1 cellular context compared by ENCODE assay signal in the genomic region with DNA sequence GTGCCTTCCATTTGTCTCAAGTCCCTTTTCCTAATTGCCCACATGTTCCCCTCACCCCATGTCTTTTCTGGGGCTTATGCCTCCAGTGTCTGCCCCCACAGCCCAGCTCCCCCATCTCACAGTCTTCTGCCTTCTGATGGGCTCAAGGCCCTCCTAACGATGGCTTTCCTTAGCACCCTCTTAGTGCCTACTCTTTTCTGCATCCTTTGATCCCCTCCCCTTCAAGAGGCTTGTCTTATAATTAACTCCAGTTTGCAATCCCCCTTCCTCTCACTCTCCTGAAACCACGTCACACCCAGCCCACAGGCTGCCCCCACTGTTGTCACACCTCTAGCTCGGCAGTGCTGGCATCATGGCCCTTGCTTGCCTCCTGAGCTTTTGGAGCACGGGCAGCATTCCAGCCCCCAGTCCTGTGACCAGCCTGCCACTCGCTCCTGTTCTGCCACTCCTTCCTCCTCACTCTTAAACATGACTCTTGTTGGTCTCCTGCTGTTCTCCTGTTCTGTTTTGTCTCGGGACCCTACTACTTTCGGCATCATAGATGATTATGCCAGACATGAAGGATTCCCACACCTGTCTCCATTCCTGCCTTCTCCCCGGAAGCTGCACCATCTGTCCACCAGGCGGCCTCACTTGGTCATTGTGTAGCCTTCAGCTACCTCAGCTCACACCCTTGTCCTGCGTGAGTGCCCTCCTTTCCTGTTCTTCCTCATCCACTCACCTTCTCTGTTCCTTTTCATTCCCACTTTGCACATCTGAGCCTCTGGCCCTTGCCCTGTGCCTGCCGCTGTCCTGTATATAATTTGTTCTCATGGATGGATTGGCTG.
TF ChIP-seq lines count a peak whose summit lies in the region.

No MANE protein-coding gene starts in this region.

TF ChIP-seq in K562, 482 proteins besides CTCF, POLR2A, EP300 and RAD21 (continued from another document and continues in another):
- 0 out of 2 replicates have a peak, but pooled peaks have one; percentile 21 for TF ChIP-seq SRSF3 (IDR thresholded peaks at IDR 0.05; ENCODE audit: insufficient read depth, low read length)
- TF ChIP-seq, protein P1, sequence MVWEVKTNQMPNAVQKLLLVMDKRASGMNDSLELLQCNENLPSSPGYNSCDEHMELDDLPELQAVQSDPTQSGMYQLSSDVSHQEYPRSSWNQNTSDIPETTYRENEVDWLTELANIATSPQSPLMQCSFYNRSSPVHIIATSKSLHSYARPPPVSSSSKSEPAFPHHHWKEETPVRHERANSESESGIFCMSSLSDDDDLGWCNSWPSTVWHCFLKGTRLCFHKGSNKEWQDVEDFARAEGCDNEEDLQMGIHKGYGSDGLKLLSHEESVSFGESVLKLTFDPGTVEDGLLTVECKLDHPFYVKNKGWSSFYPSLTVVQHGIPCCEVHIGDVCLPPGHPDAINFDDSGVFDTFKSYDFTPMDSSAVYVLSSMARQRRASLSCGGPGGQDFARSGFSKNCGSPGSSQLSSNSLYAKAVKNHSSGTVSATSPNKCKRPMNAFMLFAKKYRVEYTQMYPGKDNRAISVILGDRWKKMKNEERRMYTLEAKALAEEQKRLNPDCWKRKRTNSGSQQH (CRISPR knock-in tag; IDR thresholded peaks at IDR 0.05) = peak; percentile 37; the same call in 1 of the 2 replicates
- no peak for TF ChIP-seq NUFIP1 (IDR thresholded peaks at IDR 0.05; ENCODE audit: partially characterized antibody)
- TF ChIP-seq SREBF1 (IDR thresholded peaks at IDR 0.05; ENCODE audit: borderline replicate concordance, low read depth, low read length) = no peak
- 0 out of 4 replicates have a peak, but pooled peaks have one; percentile 55 to 63 for TF ChIP-seq SIN3A (IDR thresholded peaks at IDR 0.05; ENCODE audit: borderline replicate concordance in 2 of 2, control insufficient read depth in 1 of 2, low read depth in 2 of 2, low read length in 2 of 2)
- no peak for TF ChIP-seq STAT5B (CRISPR knock-in tag; IDR thresholded peaks at IDR 0.05)
- TF ChIP-seq MAFF (IDR thresholded peaks at IDR 0.05; ENCODE audit: low read length) = no peak
- no peak for TF ChIP-seq ZNF436 (CRISPR knock-in tag; IDR thresholded peaks at IDR 0.05)
- TF ChIP-seq ZNF830 (CRISPR knock-in tag; IDR thresholded peaks at IDR 0.05) = 0 out of 2 replicates have a peak, but pooled peaks have one; percentile 52
- TF ChIP-seq XRCC5 (IDR thresholded peaks at IDR 0.05; ENCODE audit: low read depth, low read length) = peak; percentile 93
- no peak for TF ChIP-seq ZBTB40 (IDR thresholded peaks at IDR 0.05)
- TF ChIP-seq ZBTB40 (CRISPR knock-in tag; IDR thresholded peaks at IDR 0.05) = 0 out of 2 replicates have a peak, but pooled peaks have one; percentile 8
- no peak for TF ChIP-seq RBM17 (IDR thresholded peaks at IDR 0.05; ENCODE audit: borderline replicate concordance, low read depth, low read length)
- peak; percentile 51; the same call in 1 of the 2 replicates for TF ChIP-seq BHLHE40 (IDR thresholded peaks at IDR 0.05; ENCODE audit: low read length)
- TF ChIP-seq USF2 (CRISPR knock-in tag; IDR thresholded peaks at IDR 0.05) = peak; percentile 6
- TF ChIP-seq, protein P2, sequence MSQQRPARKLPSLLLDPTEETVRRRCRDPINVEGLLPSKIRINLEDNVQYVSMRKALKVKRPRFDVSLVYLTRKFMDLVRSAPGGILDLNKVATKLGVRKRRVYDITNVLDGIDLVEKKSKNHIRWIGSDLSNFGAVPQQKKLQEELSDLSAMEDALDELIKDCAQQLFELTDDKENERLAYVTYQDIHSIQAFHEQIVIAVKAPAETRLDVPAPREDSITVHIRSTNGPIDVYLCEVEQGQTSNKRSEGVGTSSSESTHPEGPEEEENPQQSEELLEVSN (IDR thresholded peaks at IDR 0.05; ENCODE audit: borderline replicate concordance in 1 of 2, extremely low read depth in 1 of 2, insufficient read depth in 1 of 2, insufficient read length in 1 of 2, low read depth in 1 of 2, low read length in 1 of 2, poor library complexity in 1 of 2, severe bottlenecking in 1 of 2) = no peak
- peak in 1 of 2 experiments; percentile 0; a peak in 1 of 3 replicates for TF ChIP-seq CBX3 (IDR thresholded peaks at IDR 0.05; ENCODE audit: borderline replicate concordance in 1 of 2, low read length in 2 of 2)
- peak; percentile 40 for TF ChIP-seq RBM39 (optimal IDR thresholded peaks at IDR 0.05; ENCODE audit: low read depth, low read length)
- TF ChIP-seq HNRNPUL1 (IDR thresholded peaks at IDR 0.05; ENCODE audit: low read length) = peak; percentile 87; the same call in 1 of the 2 replicates
- TF ChIP-seq, protein P3, sequence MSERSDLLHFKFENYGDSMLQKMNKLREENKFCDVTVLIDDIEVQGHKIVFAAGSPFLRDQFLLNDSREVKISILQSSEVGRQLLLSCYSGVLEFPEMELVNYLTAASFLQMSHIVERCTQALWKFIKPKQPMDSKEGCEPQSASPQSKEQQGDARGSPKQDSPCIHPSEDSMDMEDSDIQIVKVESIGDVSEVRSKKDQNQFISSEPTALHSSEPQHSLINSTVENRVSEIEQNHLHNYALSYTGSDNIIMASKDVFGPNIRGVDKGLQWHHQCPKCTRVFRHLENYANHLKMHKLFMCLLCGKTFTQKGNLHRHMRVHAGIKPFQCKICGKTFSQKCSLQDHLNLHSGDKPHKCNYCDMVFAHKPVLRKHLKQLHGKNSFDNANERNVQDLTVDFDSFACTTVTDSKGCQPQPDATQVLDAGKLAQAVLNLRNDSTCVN (CRISPR knock-in tag; IDR thresholded peaks at IDR 0.05) = 0 out of 2 replicates have a peak, but pooled peaks have one; percentile 20
- peak; percentile 7; the same call in 1 of the 2 replicates for TF ChIP-seq POLR2AphosphoS5 (IDR thresholded peaks at IDR 0.05; ENCODE audit: control insufficient read depth, insufficient read depth, low read depth, low read length)
- no peak for TF ChIP-seq ETV5 (CRISPR knock-in tag; IDR thresholded peaks at IDR 0.05; ENCODE audit: low read depth)
- TF ChIP-seq SMC3 (conservative IDR thresholded peaks at IDR 0.05; ENCODE audit: insufficient read depth, low read depth, low read length) = peak; percentile 99
- TF ChIP-seq TBP (optimal IDR thresholded peaks at IDR 0.05; ENCODE audit: low read depth, low read length) = peak; percentile 24
- TF ChIP-seq MEF2D (tag; conservative IDR thresholded peaks at IDR 0.05; ENCODE audit: low read depth) = no peak
- TF ChIP-seq, protein P4, sequence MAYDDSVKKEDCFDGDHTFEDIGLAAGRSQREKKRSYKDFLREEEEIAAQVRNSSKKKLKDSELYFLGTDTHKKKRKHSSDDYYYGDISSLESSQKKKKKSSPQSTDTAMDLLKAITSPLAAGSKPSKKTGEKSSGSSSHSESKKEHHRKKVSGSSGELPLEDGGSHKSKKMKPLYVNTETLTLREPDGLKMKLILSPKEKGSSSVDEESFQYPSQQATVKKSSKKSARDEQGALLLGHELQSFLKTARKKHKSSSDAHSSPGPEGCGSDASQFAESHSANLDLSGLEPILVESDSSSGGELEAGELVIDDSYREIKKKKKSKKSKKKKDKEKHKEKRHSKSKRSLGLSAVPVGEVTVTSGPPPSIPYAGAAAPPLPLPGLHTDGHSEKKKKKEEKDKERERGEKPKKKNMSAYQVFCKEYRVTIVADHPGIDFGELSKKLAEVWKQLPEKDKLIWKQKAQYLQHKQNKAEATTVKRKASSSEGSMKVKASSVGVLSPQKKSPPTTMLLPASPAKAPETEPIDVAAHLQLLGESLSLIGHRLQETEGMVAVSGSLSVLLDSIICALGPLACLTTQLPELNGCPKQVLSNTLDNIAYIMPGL (CRISPR knock-in tag; IDR thresholded peaks at IDR 0.05) = peak; percentile 73; the same call in 1 of the 2 replicates
- peak in 1 of 2 experiments; percentile 65; a peak in 1 of 4 replicates for TF ChIP-seq RCOR1 (IDR thresholded peaks at IDR 0.05; ENCODE audit: borderline replicate concordance in 1 of 2, low read depth in 2 of 2, low read length in 2 of 2)
- TF ChIP-seq SNRNP70 (optimal IDR thresholded peaks at IDR 0.05; ENCODE audit: low read depth, low read length) = peak; percentile 48
- TF ChIP-seq ETV1 (tag; conservative IDR thresholded peaks at IDR 0.05; ENCODE audit: low read depth) = peak; percentile 54; the same call in 1 of the 2 replicates
- TF ChIP-seq GATAD2A (IDR thresholded peaks at IDR 0.05) = no peak
- TF ChIP-seq, protein P5, sequence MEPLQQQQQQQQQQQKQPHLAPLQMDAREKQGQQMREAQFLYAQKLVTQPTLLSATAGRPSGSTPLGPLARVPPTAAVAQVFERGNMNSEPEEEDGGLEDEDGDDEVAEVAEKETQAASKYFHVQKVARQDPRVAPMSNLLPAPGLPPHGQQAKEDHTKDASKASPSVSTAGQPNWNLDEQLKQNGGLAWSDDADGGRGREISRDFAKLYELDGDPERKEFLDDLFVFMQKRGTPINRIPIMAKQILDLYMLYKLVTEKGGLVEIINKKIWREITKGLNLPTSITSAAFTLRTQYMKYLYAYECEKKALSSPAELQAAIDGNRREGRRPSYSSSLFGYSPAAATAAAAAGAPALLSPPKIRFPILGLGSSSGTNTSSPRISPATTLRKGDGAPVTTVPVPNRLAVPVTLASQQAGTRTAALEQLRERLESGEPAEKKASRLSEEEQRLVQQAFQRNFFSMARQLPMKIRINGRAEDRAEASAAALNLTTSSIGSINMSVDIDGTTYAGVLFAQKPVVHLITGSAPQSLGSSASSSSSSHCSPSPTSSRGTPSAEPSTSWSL (CRISPR knock-in tag; IDR thresholded peaks at IDR 0.05; ENCODE audit: borderline replicate concordance) = no peak; the same call in 1 of the 2 replicates
- TF ChIP-seq HNRNPL (IDR thresholded peaks at IDR 0.05; ENCODE audit: low read depth, low read length) = no peak
